ENCODE assay signal across 39 cellular contexts in genomic region chr22:26164174-26164573, GRCh38. TPM values are rescaled to one million over a fixed set of nuclear protein-coding genes. Genes with fewer than 3 reads are reported as not detected.
"Had no signal": no experiment of that assay in that cellular context is flagged by ENCODE, and none has a peak within 500 bp of the region (broad histone marks: within the 10 kb centered on the region; RNA-seq: fewer than 3 reads in every experiment).

No MANE protein-coding gene starts in this region.

- H3K4me1 ChIP-seq: ascending aorta had no signal

- H3K27ac ChIP-seq: ascending aorta, cardiac muscle cell, WERI-Rb-1 had no signal

- H3K36me3 Mint-ChIP-seq: activated CD8-positive, alpha-beta memory T cell treated with anti-CD3 and anti-CD28 coated beads, Interleukin-2, amount 10 ng/mL, durations not matched to agents 7 days and 5 days; activated naive CD4-positive, alpha-beta T cell treated with anti-CD3 and anti-CD28 coated beads, Interleukin-2, amount 10 ng/mL, durations not matched to agents 7 days and 5 days; activated naive CD4-positive, alpha-beta T cell treated with anti-CD3 and anti-CD28 coated beads, Interleukin-2, amount 50 U/mL, for 24 hours; activated naive CD8-positive, alpha-beta T cell; activated naive CD8-positive, alpha-beta T cell treated with anti-CD3 and anti-CD28 coated beads, Interleukin-2, amount 10 ng/mL, durations not matched to agents 7 days and 5 days; brain; WTC11 had no signal

- H3K36me3 ChIP-seq: ascending aorta, cardiac muscle cell, WERI-Rb-1 had no signal

- H3K9me3 ChIP-seq: ascending aorta had no signal

- H3K27ac Mint-ChIP-seq: activated CD4-positive, alpha-beta memory T cell treated with anti-CD3 and anti-CD28 coated beads, Interleukin-2, amount 10 ng/mL, durations not matched to agents 7 days and 5 days; activated CD4-positive, alpha-beta T cell treated with anti-CD3 and anti-CD28 coated beads for 36 hours; activated CD4-positive, alpha-beta T cell treated with anti-CD3 and anti-CD28 coated beads, Interleukin-2, amount 10 ng/mL, durations not matched to agents 7 days and 5 days; activated CD8-positive, alpha-beta memory T cell treated with anti-CD3 and anti-CD28 coated beads, Interleukin-2, amount 10 ng/mL, durations not matched to agents 7 days and 5 days; activated CD8-positive, alpha-beta T cell treated with anti-CD3 and anti-CD28 coated beads, Interleukin-2, amount 10 ng/mL, durations not matched to agents 7 days and 5 days; activated naive CD4-positive, alpha-beta T cell treated with anti-CD3 and anti-CD28 coated beads, Interleukin-2, amount 10 ng/mL, durations not matched to agents 7 days and 5 days; activated naive CD4-positive, alpha-beta T cell treated with anti-CD3 and anti-CD28 coated beads, Interleukin-2, amount 50 U/mL, for 24 hours; activated naive CD8-positive, alpha-beta T cell; activated naive CD8-positive, alpha-beta T cell treated with anti-CD3 and anti-CD28 coated beads, Interleukin-2, amount 10 ng/mL, durations not matched to agents 7 days and 5 days; activated naive CD8-positive, alpha-beta T cell treated with anti-CD3 and anti-CD28 coated beads, Interleukin-2, amount 50 U/mL, for 24 hours; activated T-cell treated with anti-CD3 and anti-CD28 coated beads, Interleukin-2, amount 50 U/mL, for 24 hours; activated T-helper 2 cell treated with anti-CD3 and anti-CD28 coated beads, Interferon-gamma antibody, Interleukin-2, Interleukin-4, amounts not matched to agents 10 μg/mL and 5 μg/mL and 100 μg/mL, durations not matched to agents 14 hours and 24 hours and 36 hours; brain; T-helper 1 cell treated with Interleukin-12 subunit alpha and Interleukin-12 subunit beta and Interleukin-4 antibody, amounts not matched to agents 30 μg/mL and 1 μg/mL, for 36 hours; T-helper 2 cell treated with Interferon-gamma antibody and Interleukin-4, amounts not matched to agents 5 μg/mL and 100 μg/mL, for 36 hours; WTC11 had no signal

- H3K4me1 Mint-ChIP-seq: activated CD4-positive, alpha-beta memory T cell treated with anti-CD3 and anti-CD28 coated beads, Interleukin-2, amount 10 ng/mL, durations not matched to agents 7 days and 5 days; activated CD4-positive, alpha-beta T cell treated with anti-CD3 and anti-CD28 coated beads for 36 hours; activated CD4-positive, alpha-beta T cell treated with anti-CD3 and anti-CD28 coated beads, Interleukin-2, amount 10 ng/mL, durations not matched to agents 7 days and 5 days; activated CD8-positive, alpha-beta memory T cell treated with anti-CD3 and anti-CD28 coated beads, Interleukin-2, amount 10 ng/mL, durations not matched to agents 7 days and 5 days; activated naive CD8-positive, alpha-beta T cell treated with anti-CD3 and anti-CD28 coated beads, Interleukin-2, amount 10 ng/mL, durations not matched to agents 7 days and 5 days; central memory CD8-positive, alpha-beta T cell had no signal

- H3K4me3 ChIP-seq: ascending aorta, cardiac muscle cell had no signal

- H3K9me3 Mint-ChIP-seq: activated CD4-positive, alpha-beta memory T cell treated with anti-CD3 and anti-CD28 coated beads, Interleukin-2, amount 10 ng/mL, durations not matched to agents 7 days and 5 days; activated CD4-positive, alpha-beta T cell treated with anti-CD3 and anti-CD28 coated beads, Interleukin-2, amount 10 ng/mL, durations not matched to agents 7 days and 5 days; activated naive CD4-positive, alpha-beta T cell treated with anti-CD3 and anti-CD28 coated beads, Interleukin-2, amount 10 ng/mL, durations not matched to agents 7 days and 5 days; activated naive CD4-positive, alpha-beta T cell treated with anti-CD3 and anti-CD28 coated beads, Interleukin-2, amount 50 U/mL, for 24 hours; activated naive CD8-positive, alpha-beta T cell treated with anti-CD3 and anti-CD28 coated beads, Interleukin-2, amount 10 ng/mL, durations not matched to agents 7 days and 5 days; activated naive CD8-positive, alpha-beta T cell treated with anti-CD3 and anti-CD28 coated beads, Interleukin-2, amount 50 U/mL, for 24 hours; activated T-cell treated with anti-CD3 and anti-CD28 coated beads, Interleukin-2, amount 50 U/mL, for 24 hours; activated T-helper 2 cell treated with anti-CD3 and anti-CD28 coated beads, Interferon-gamma antibody, Interleukin-2, Interleukin-4, amounts not matched to agents 10 μg/mL and 5 μg/mL and 100 μg/mL, durations not matched to agents 14 hours and 24 hours and 36 hours; central memory CD8-positive, alpha-beta T cell; T-helper 1 cell treated with Interleukin-12 subunit alpha and Interleukin-12 subunit beta and Interleukin-4 antibody, amounts not matched to agents 30 μg/mL and 1 μg/mL, for 36 hours; T-helper 2 cell treated with Interferon-gamma antibody and Interleukin-4, amounts not matched to agents 5 μg/mL and 100 μg/mL, for 36 hours; WTC11 had no signal

- FAIRE-seq: bronchial epithelial cell, TTC549 had no signal

- H3K27me3 ChIP-seq: ascending aorta had no signal

- H3K4me3 Mint-ChIP-seq: activated CD4-positive, alpha-beta memory T cell treated with anti-CD3 and anti-CD28 coated beads, Interleukin-2, amount 10 ng/mL, durations not matched to agents 7 days and 5 days; activated CD4-positive, alpha-beta T cell treated with anti-CD3 and anti-CD28 coated beads for 36 hours; activated CD4-positive, alpha-beta T cell treated with anti-CD3 and anti-CD28 coated beads, Interleukin-2, amount 10 ng/mL, durations not matched to agents 7 days and 5 days; activated CD8-positive, alpha-beta memory T cell treated with anti-CD3 and anti-CD28 coated beads, Interleukin-2, amount 10 ng/mL, durations not matched to agents 7 days and 5 days; activated CD8-positive, alpha-beta T cell treated with anti-CD3 and anti-CD28 coated beads, Interleukin-2, amount 10 ng/mL, durations not matched to agents 7 days and 5 days; activated naive CD4-positive, alpha-beta T cell treated with anti-CD3 and anti-CD28 coated beads, Interleukin-2, amount 10 ng/mL, durations not matched to agents 7 days and 5 days; activated naive CD4-positive, alpha-beta T cell treated with anti-CD3 and anti-CD28 coated beads, Interleukin-2, amount 50 U/mL, for 24 hours; activated naive CD8-positive, alpha-beta T cell; activated naive CD8-positive, alpha-beta T cell treated with anti-CD3 and anti-CD28 coated beads, Interleukin-2, amount 10 ng/mL, durations not matched to agents 7 days and 5 days; activated naive CD8-positive, alpha-beta T cell treated with anti-CD3 and anti-CD28 coated beads, Interleukin-2, amount 50 U/mL, for 24 hours; activated T-cell treated with anti-CD3 and anti-CD28 coated beads, Interleukin-2, amount 50 U/mL, for 24 hours; brain; central memory CD8-positive, alpha-beta T cell; T-helper 1 cell treated with Interleukin-12 subunit alpha and Interleukin-12 subunit beta and Interleukin-4 antibody, amounts not matched to agents 30 μg/mL and 1 μg/mL, for 36 hours; T-helper 2 cell treated with Interferon-gamma antibody and Interleukin-4, amounts not matched to agents 5 μg/mL and 100 μg/mL, for 36 hours; WTC11 had no signal

- DNase-seq: activated CD4-positive, alpha-beta memory T cell treated with anti-CD3 and anti-CD28 coated beads, Interleukin-2, amount 10 ng/mL, durations not matched to agents 7 days and 5 days; activated CD4-positive, alpha-beta T cell treated with anti-CD3 and anti-CD28 coated beads for 1 hour; activated CD4-positive, alpha-beta T cell treated with anti-CD3 and anti-CD28 coated beads for 36 hours; activated CD4-positive, alpha-beta T cell treated with anti-CD3 and anti-CD28 coated beads for 48 hours; activated CD4-positive, alpha-beta T cell treated with anti-CD3 and anti-CD28 coated beads, Interleukin-2, amount 10 ng/mL, durations not matched to agents 7 days and 5 days; activated CD4-positive, alpha-beta T cell treated with anti-CD3 and anti-CD28 coated beads, Interleukin-2, amount 50 U/mL, for 48 hours; activated CD4-positive, CD25-positive, alpha-beta regulatory T cell; activated CD8-positive, alpha-beta memory T cell treated with anti-CD3 and anti-CD28 coated beads for 24 hours; activated CD8-positive, alpha-beta memory T cell treated with anti-CD3 and anti-CD28 coated beads, Interleukin-2, amount 10 ng/mL, durations not matched to agents 7 days and 5 days; activated CD8-positive, alpha-beta memory T cell treated with anti-CD3 and anti-CD28 coated beads, Interleukin-2, amount 50 U/mL, for 48 hours; activated CD8-positive, alpha-beta T cell treated with anti-CD3 and anti-CD28 coated beads, Interleukin-2, amount 10 ng/mL, durations not matched to agents 7 days and 5 days; activated effector memory CD4-positive, alpha-beta T cell treated with Interleukin-2 at 50 U/mL for 16 hours; activated gamma-delta T cell; activated naive CD4-positive, alpha-beta T cell treated with anti-CD3 and anti-CD28 coated beads, Interleukin-2, amount 10 ng/mL, durations not matched to agents 7 days and 5 days; activated naive CD4-positive, alpha-beta T cell treated with Interleukin-2 at 50 U/mL for 16 hours; activated naive CD8-positive, alpha-beta T cell treated with anti-CD3 and anti-CD28 coated beads, Interleukin-2, amount 10 ng/mL, durations not matched to agents 7 days and 5 days; activated naive CD8-positive, alpha-beta T cell treated with anti-CD3 and anti-CD28 coated beads, Interleukin-2, amount 50 U/mL, for 24 hours; activated T-cell treated with anti-CD3 and anti-CD28 coated beads, Interleukin-2, amount 50 U/mL, for 24 hours; activated T-cell treated with anti-CD3 and anti-CD28 coated beads, Interleukin-2, amount 50 U/mL, for 48 hours; amygdala; anterior cingulate cortex; caudate nucleus; cerebellar nuclear complex; T-helper 1 cell; T-helper 2 cell; T-helper 9 cell; WERI-Rb-1 had no signal

RNA-seq across cellular contexts. Expression of gene SEZ6L, which starts 5.1 kb away (rescaled TPM):
- total RNA-seq: activated CD4-positive, alpha-beta memory T cell treated with anti-CD3 and anti-CD28 coated beads, Interleukin-2, amount 10 ng/mL, durations not matched to agents 7 days and 5 days; activated CD4-positive, alpha-beta T cell treated with anti-CD3 and anti-CD28 coated beads for 36 hours; activated CD4-positive, alpha-beta T cell treated with anti-CD3 and anti-CD28 coated beads, Interleukin-2, amount 10 ng/mL, durations not matched to agents 7 days and 5 days; activated CD8-positive, alpha-beta memory T cell treated with anti-CD3 and anti-CD28 coated beads, Interleukin-2, amount 10 ng/mL, durations not matched to agents 7 days and 5 days; activated CD8-positive, alpha-beta T cell treated with anti-CD3 and anti-CD28 coated beads, Interleukin-2, amount 10 ng/mL, durations not matched to agents 7 days and 5 days; activated naive CD8-positive, alpha-beta T cell treated with anti-CD3 and anti-CD28 coated beads, Interleukin-2, amount 10 ng/mL, durations not matched to agents 7 days and 5 days; activated T-helper 2 cell treated with anti-CD3 and anti-CD28 coated beads, Interferon-gamma antibody, Interleukin-2, Interleukin-4, amounts not matched to agents 10 μg/mL and 5 μg/mL and 100 μg/mL, durations not matched to agents 14 hours and 24 hours and 36 hours; ascending aorta; bronchial epithelial cell had no signal
- polyA plus RNA-seq: cardiac muscle cell had no signal
